ENCODE assay signal across 34 cellular contexts in genomic region chr6:43808412-43808811, GRCh38.
"Had no signal": no experiment of that assay in that cellular context is flagged by ENCODE, and none has a peak within 500 bp of the region (broad histone marks: within the 10 kb centered on the region; RNA-seq: fewer than 3 reads in every experiment).

No MANE protein-coding gene starts in this region.

- H3K4me1 Mint-ChIP-seq: IgD-negative memory B cell had no signal

- H3K4me3 ChIP-seq: MG63 had no signal

- H3K36me3 Mint-ChIP-seq: activated naive CD4-positive, alpha-beta T cell treated with anti-CD3 and anti-CD28 coated beads, Interleukin-2, amount 10 ng/mL, durations not matched to agents 7 days and 5 days; activated naive CD8-positive, alpha-beta T cell; IgD-negative memory B cell had no signal

- H3K9me3 Mint-ChIP-seq: activated CD4-positive, alpha-beta T cell treated with anti-CD3 and anti-CD28 coated beads, Interleukin-2, amount 10 ng/mL, durations not matched to agents 24 days and 14 days; activated CD8-positive, alpha-beta T cell treated with anti-CD3 and anti-CD28 coated beads for 36 hours; activated naive CD4-positive, alpha-beta T cell treated with anti-CD3 and anti-CD28 coated beads, Interleukin-2, amount 10 ng/mL, durations not matched to agents 7 days and 5 days; activated naive CD8-positive, alpha-beta T cell treated with anti-CD3 and anti-CD28 coated beads, Interleukin-2, amount 50 U/mL, for 24 hours; activated T-cell treated with anti-CD3 and anti-CD28 coated beads, Interleukin-2, amount 50 U/mL, for 24 hours; activated T-helper 1 cell treated with anti-CD3 and anti-CD28 coated beads, Interleukin-12 subunit alpha, Interleukin-12 subunit beta, Interleukin-2, Interleukin-4 antibody, amounts not matched to agents 30 ng/mL and 10 ng/mL and 1 ng/mL, durations not matched to agents 14 hours and 24 hours and 36 hours; IgD-negative memory B cell had no signal

- H3K4me3 Mint-ChIP-seq: activated CD4-positive, alpha-beta T cell treated with anti-CD3 and anti-CD28 coated beads, Interleukin-2, amount 10 ng/mL, durations not matched to agents 24 days and 14 days; activated CD8-positive, alpha-beta T cell treated with anti-CD3 and anti-CD28 coated beads for 36 hours; activated naive CD4-positive, alpha-beta T cell treated with anti-CD3 and anti-CD28 coated beads, Interleukin-2, amount 10 ng/mL, durations not matched to agents 7 days and 5 days; activated naive CD8-positive, alpha-beta T cell; activated naive CD8-positive, alpha-beta T cell treated with anti-CD3 and anti-CD28 coated beads, Interleukin-2, amount 50 U/mL, for 24 hours; activated T-cell treated with anti-CD3 and anti-CD28 coated beads, Interleukin-2, amount 50 U/mL, for 24 hours; activated T-helper 1 cell treated with anti-CD3 and anti-CD28 coated beads, Interleukin-12 subunit alpha, Interleukin-12 subunit beta, Interleukin-2, Interleukin-4 antibody, amounts not matched to agents 30 ng/mL and 10 ng/mL and 1 ng/mL, durations not matched to agents 14 hours and 24 hours and 36 hours; IgD-negative memory B cell had no signal

- ATAC-seq: activated CD8-positive, alpha-beta T cell treated with anti-CD3 and anti-CD28 coated beads for 36 hours; activated naive CD8-positive, alpha-beta T cell treated with anti-CD3 and anti-CD28 coated beads, Interleukin-2, amount 50 U/mL, for 24 hours; PC-3; Right ventricle myocardium inferior had no signal

- FAIRE-seq: RCC 7860 had no signal

- H3K27ac Mint-ChIP-seq: activated CD4-positive, alpha-beta T cell treated with anti-CD3 and anti-CD28 coated beads, Interleukin-2, amount 10 ng/mL, durations not matched to agents 24 days and 14 days; activated CD8-positive, alpha-beta T cell treated with anti-CD3 and anti-CD28 coated beads for 36 hours; activated naive CD4-positive, alpha-beta T cell treated with anti-CD3 and anti-CD28 coated beads, Interleukin-2, amount 10 ng/mL, durations not matched to agents 7 days and 5 days; activated naive CD8-positive, alpha-beta T cell; activated naive CD8-positive, alpha-beta T cell treated with anti-CD3 and anti-CD28 coated beads, Interleukin-2, amount 50 U/mL, for 24 hours; activated T-cell treated with anti-CD3 and anti-CD28 coated beads, Interleukin-2, amount 50 U/mL, for 24 hours; activated T-helper 1 cell treated with anti-CD3 and anti-CD28 coated beads, Interleukin-12 subunit alpha, Interleukin-12 subunit beta, Interleukin-2, Interleukin-4 antibody, amounts not matched to agents 30 ng/mL and 10 ng/mL and 1 ng/mL, durations not matched to agents 14 hours and 24 hours and 36 hours; IgD-negative memory B cell had no signal

- H3K27ac ChIP-seq: brain microvascular endothelial cell, RWPE1, WERI-Rb-1 had no signal

- H3K9me3 ChIP-seq: MG63 had no signal

- H3K27me3 Mint-ChIP-seq: activated CD4-positive, alpha-beta T cell treated with anti-CD3 and anti-CD28 coated beads, Interleukin-2, amount 10 ng/mL, durations not matched to agents 24 days and 14 days; activated CD8-positive, alpha-beta T cell treated with anti-CD3 and anti-CD28 coated beads for 36 hours had no signal

- DNase-seq: activated CD4-positive, alpha-beta T cell treated with anti-CD3 and anti-CD28 coated beads for 1 hour; activated CD4-positive, alpha-beta T cell treated with anti-CD3 and anti-CD28 coated beads, Interleukin-2, amount 10 ng/mL, durations not matched to agents 24 days and 14 days; activated CD4-positive, alpha-beta T cell treated with anti-CD3 and anti-CD28 coated beads, Interleukin-2, amount 50 U/mL, for 4 hours; activated CD4-positive, CD25-positive, alpha-beta regulatory T cell; activated CD8-positive, alpha-beta T cell treated with anti-CD3 and anti-CD28 coated beads for 36 hours; activated effector memory CD4-positive, alpha-beta T cell treated with Interleukin-2 at 50 U/mL for 16 hours; activated naive CD4-positive, alpha-beta T cell treated with anti-CD3 and anti-CD28 coated beads, Interleukin-2, amount 10 ng/mL, durations not matched to agents 7 days and 5 days; activated naive CD8-positive, alpha-beta T cell treated with anti-CD3 and anti-CD28 coated beads, Interleukin-2, amount 50 U/mL, for 24 hours; activated T-cell treated with anti-CD3 and anti-CD28 coated beads, Interleukin-2, amount 50 U/mL, for 24 hours; anterior cingulate cortex; brain microvascular endothelial cell; central memory CD4-positive, alpha-beta T cell; Kasumi-1; KG1; MG63; NCI-H1048; NCI-H1105 treated with DMSO at 0.1 percent for 48 hours; NCI-H1436 treated with DMSO at 0.1 percent for 48 hours; NCI-H1694 treated with DMSO at 0.1 percent for 48 hours; NCI-H2029; NCI-H345; NCI-H510A; NCI-H748 treated with DMSO at 0.1 percent for 48 hours; NK-92 treated with Interleukin-12 subunit alpha and Interleukin-12 subunit beta, amount 100 ng/mL, for 24 hours; PC-3; SIG-M5; T1000; WERI-Rb-1 had no signal

- H3K36me3 ChIP-seq: brain microvascular endothelial cell, MG63, WERI-Rb-1 had no signal

- H3K27me3 ChIP-seq: brain microvascular endothelial cell, MG63 had no signal
